Comparison of ENCODE assay signal across 1 cellular context in the genomic region with DNA sequence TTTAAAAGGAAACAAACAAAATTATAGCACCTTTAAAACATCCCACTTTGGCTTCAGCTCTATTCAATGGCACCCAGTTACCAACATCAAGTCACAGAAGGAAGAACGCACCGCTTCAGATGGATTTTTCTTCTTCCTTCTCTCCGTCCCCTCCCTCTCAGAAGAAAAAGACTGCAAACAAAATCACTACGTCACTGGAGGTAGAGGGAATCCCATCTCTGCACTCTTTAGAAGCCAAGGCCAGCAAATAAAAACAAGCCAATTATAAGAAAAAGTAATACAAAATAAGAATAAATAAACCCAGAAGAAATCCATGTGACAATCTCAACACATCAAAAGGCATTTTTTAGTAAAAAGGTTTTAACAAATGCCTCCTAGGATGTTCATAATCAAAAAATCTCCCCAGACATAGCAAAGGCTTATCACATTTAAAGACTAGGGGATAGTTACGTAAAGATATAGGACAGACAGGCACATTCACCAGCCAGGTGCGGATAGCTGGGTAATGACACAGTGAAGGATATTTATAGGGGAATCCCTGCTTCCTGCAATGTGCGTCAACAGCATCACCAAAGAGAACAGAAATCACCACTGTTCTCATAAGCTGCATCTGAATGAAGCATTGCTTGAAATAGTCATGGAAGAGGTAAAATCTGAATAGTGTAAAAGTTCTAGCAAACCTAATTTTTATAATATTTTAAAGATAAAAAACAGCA.
TF ChIP-seq lines count a peak whose summit lies in the region.

No MANE protein-coding gene starts in this region.

TF ChIP-seq in GM23338, 12 proteins besides CTCF, POLR2A, EP300 and RAD21 (continued from another document):
- no peak for TF ChIP-seq ZNF462 (CRISPR knock-in tag; IDR thresholded peaks at IDR 0.05)
